In genomic region chr7:47470567-47471357, GRCh38 we compare ENCODE assay signal across 11 cellular contexts.
A peak's percentile ranks its signal among the peaks of the same experiment; 100 is the strongest.
DNase-seq lines count a peak whose midpoint lies in the region; ATAC-seq, FAIRE-seq and TF ChIP-seq lines count a peak whose summit lies in the region.
"Had no signal": no experiment of that assay in that cellular context is flagged by ENCODE, and none has a peak within 500 bp of the region (broad histone marks: within the 10 kb centered on the region; RNA-seq: fewer than 3 reads in every experiment).

No MANE protein-coding gene starts in this region.

- CTCF ChIA-PET in IMR-90 (lab: Yijun Ruan, JAX), result no interaction called here

- peak overlapping the region; percentile 30 for H2AK9ac ChIP-seq in IMR-90 (replicated peaks; ENCODE audit: low read depth, low read length, poor library complexity)

- no peak overlapping the region for H3K4me3 Mint-ChIP-seq in activated T-cell treated with anti-CD3 and anti-CD28 coated beads, Interleukin-2, amount 50 U/mL, for 4 hours

- H2AFZ ChIP-seq in IMR-90 (replicated peaks; ENCODE audit: low read length, poor library complexity), result no peak overlapping the region

- dilution Hi-C loops in IMR-90 (cut with HindIII; ENCODE audit: low sequenced_read_pairs, unreplicated experiment), result no loop called here

- H3K9me3 ChIP-seq in IMR-90 (ENCODE audit: control insufficient read depth, insufficient read depth, low read length), result no peaks in the 10 kb centered on the region
- H3K9me3 ChIP-seq in Peyer's patch, result no peaks in the 10 kb centered on the region
- no peaks in the 10 kb centered on the region for H3K9me3 ChIP-seq in subcutaneous abdominal adipose tissue (ENCODE audit: control insufficient read depth in 5 of 5, low read length in 5 of 5)
- H3K9me3 ChIP-seq: heart right ventricle had no signal

- H3K27me3 Mint-ChIP-seq in activated T-cell treated with anti-CD3 and anti-CD28 coated beads, Interleukin-2, amount 50 U/mL, for 4 hours (ENCODE audit: low read depth), result no peaks in the 10 kb centered on the region

- in situ Hi-C loops in IMR-90 (cut with MboI; ENCODE audit: low sequenced_read_pairs), result no loop called here

- TF ChIP-seq POLR2A in IMR-90 (IDR thresholded peaks at IDR 0.05; ENCODE audit: low read depth, low read length) (no peak), Peyer's patch (IDR thresholded peaks at IDR 0.05) (no peak)

- H2BK5ac ChIP-seq in IMR-90 (ENCODE audit: low read depth, low read length, poor library complexity, severe bottlenecking), result no peak overlapping the region

- peaks cover 24% of the 10 kb centered on the region for H3K9me1 ChIP-seq in IMR-90 (ENCODE audit: insufficient read depth, low read length)

- peaks cover 16% of the 10 kb centered on the region for H3K36me3 ChIP-seq in IMR-90 (ENCODE audit: control insufficient read depth, insufficient read depth, low read length)
- no peaks in the 10 kb centered on the region for H3K36me3 ChIP-seq in Peyer's patch
- H3K36me3 ChIP-seq in subcutaneous abdominal adipose tissue (ENCODE audit: control insufficient read depth in 5 of 5, insufficient read depth in 5 of 5, low read length in 5 of 5), result peaks cover 0 to 13% (median 2%) of the 10 kb centered on the region in 5 donors

- H3K4me1 ChIP-seq in IMR-90 (ENCODE audit: control insufficient read depth, insufficient read depth, low read length) (peaks cover 11% of the 10 kb centered on the region), Peyer's patch (peaks cover 3 to 45% (median 12%) of the 10 kb centered on the region in 4 donors), subcutaneous abdominal adipose tissue (ENCODE audit: control insufficient read depth in 5 of 5, insufficient read depth in 5 of 5, low read length in 5 of 5) (peaks cover 5 to 52% (median 44%) of the 10 kb centered on the region in 5 donors)

- no peaks in the 10 kb centered on the region for H3K36me3 Mint-ChIP-seq in activated T-cell treated with anti-CD3 and anti-CD28 coated beads, Interleukin-2, amount 50 U/mL, for 4 hours (ENCODE audit: insufficient read depth)

- H3K9ac ChIP-seq in IMR-90 (ENCODE audit: low read depth, low read length), result no peak overlapping the region
- H3K9ac ChIP-seq in subcutaneous abdominal adipose tissue (ENCODE audit: low read length in 5 of 5), result peak overlapping the region in 3 of 5 donors; percentile 59 to 69 (median 63)

- H3K14ac ChIP-seq in IMR-90 (replicated peaks; ENCODE audit: low read depth, low read length), result no peak overlapping the region

- H4K5ac ChIP-seq in IMR-90 (ENCODE audit: low read depth, low read length), result no peak overlapping the region

- H3K9me3 Mint-ChIP-seq in activated T-cell treated with anti-CD3 and anti-CD28 coated beads, Interleukin-2, amount 50 U/mL, for 4 hours, result no peaks in the 10 kb centered on the region

- H4K8ac ChIP-seq in IMR-90 (ENCODE audit: low read depth in 2 of 2, low read length in 2 of 2), result no peak overlapping the region

- H3K79me1 ChIP-seq in IMR-90 (ENCODE audit: low read depth in 1 of 2, low read length in 2 of 2), result peaks cover 36 to 81% of the 10 kb centered on the region in 2 experiments

- H3K27ac ChIP-seq in IMR-90 (ENCODE audit: insufficient read depth, low read length) (no peak overlapping the region), Peyer's patch (peak overlapping the region; percentile 26 to 77 (median 52)), subcutaneous abdominal adipose tissue (ENCODE audit: low read depth, low read length) (peak overlapping the region; percentile 85)

- peaks cover 55% of the 10 kb centered on the region for H4K20me1 ChIP-seq in IMR-90 (ENCODE audit: insufficient read depth, low read length)

- no peak overlapping the region for H2BK20ac ChIP-seq in IMR-90 (ENCODE audit: low read depth, low read length)

- no peak for FAIRE-seq in frontal cortex (lab: Jason Lieb, UNC)

- TF ChIP-seq CTCF in IMR-90 (conservative IDR thresholded peaks at IDR 0.05; ENCODE audit: low read depth, low read length) (no peak), Peyer's patch (IDR thresholded peaks at IDR 0.05) (peak in 1 of 6 experiments; percentile 3)

- no peak overlapping the region for H3K4ac ChIP-seq in IMR-90 (ENCODE audit: low read depth, low read length)

- H3K4me3 ChIP-seq in IMR-90 (ENCODE audit: insufficient read depth, low read depth, low read length) (no peak overlapping the region), Peyer's patch (peak overlapping the region in 1 of 4 donors; percentile 15), subcutaneous abdominal adipose tissue (ENCODE audit: low read depth in 1 of 5, low read length in 5 of 5) (no peak overlapping the region)
- H3K4me3 ChIP-seq: heart right ventricle had no signal

- no peaks in the 10 kb centered on the region for H3K4me1 Mint-ChIP-seq in activated T-cell treated with anti-CD3 and anti-CD28 coated beads, Interleukin-2, amount 50 U/mL, for 4 hours (ENCODE audit: low read depth)

- H4K91ac ChIP-seq in IMR-90 (ENCODE audit: insufficient read depth, low read depth, low read length), result no peak overlapping the region

- POLR2A ChIA-PET in IMR-90 (lab: Charles Lee; ENCODE audit: unreplicated experiment), result no interaction called here

- H2AK5ac ChIP-seq in IMR-90 (ENCODE audit: low read depth, low read length), result 0 out of 2 replicates have a peak overlapping the region, but pooled peaks have one; percentile 13

- no peak overlapping the region for H3K18ac ChIP-seq in IMR-90 (ENCODE audit: low read depth, low read length)

- no peak for TF ChIP-seq RAD21 in IMR-90 (IDR thresholded peaks at IDR 0.05; ENCODE audit: low read length)

- WGBS in IMR-90 (ENCODE audit: extremely low coverage in 2 of 2, insufficient read length in 1 of 2), 2 experiments, result 89% methylated on average over 7 of the region's 13 CpGs; no CpG with 5 or more reads in 1 of the 2 experiments

- no peak overlapping the region for H3K4me2 ChIP-seq in IMR-90 (ENCODE audit: low read depth, low read length)

- H3K56ac ChIP-seq in IMR-90 (ENCODE audit: extremely low read depth, insufficient read depth, low read length), result no peak overlapping the region

- H2BK15ac ChIP-seq in IMR-90 (ENCODE audit: low read depth, low read length), result no peak overlapping the region

- H3K27me3 ChIP-seq in IMR-90 (ENCODE audit: control insufficient read depth, insufficient read depth, low read length), result no peaks in the 10 kb centered on the region
- no peaks in the 10 kb centered on the region for H3K27me3 ChIP-seq in Peyer's patch
- no peaks in the 10 kb centered on the region for H3K27me3 ChIP-seq in subcutaneous abdominal adipose tissue (ENCODE audit: control insufficient read depth in 5 of 5, insufficient read depth in 4 of 5, low read length in 5 of 5)
- H3K27me3 ChIP-seq: heart right ventricle had no signal

- intact Hi-C loops in IMR-90 (cut with micrococcal nuclease), result no loop called here
- intact Hi-C loops in left colon (cut with DNase I, micrococcal nuclease), result no loop called here

- no peak for DNase-seq in IMR-90
- DNase-seq in Peyer's patch, result peak in 2 of 3 donors; percentile 66 to 74
- DNase-seq in left colon, result peak; percentile 52 to 69
- no peak for DNase-seq in frontal cortex (ENCODE audit: low spot score in 2 of 2)
- DNase-seq in activated T-cell treated with anti-CD3 and anti-CD28 coated beads, Interleukin-2, amount 50 U/mL, for 4 hours, result no peak
- DNase-seq: cerebellar nuclear complex, EL, heart right ventricle had no signal

- no TSS peak for BruUV-seq in IMR-90 (replicated peaks; lab: Mats Ljungman, UMichigan)

- no peak overlapping the region for H3K23ac ChIP-seq in IMR-90 (ENCODE audit: low read depth, low read length)

- no peak overlapping the region for H2BK120ac ChIP-seq in IMR-90 (ENCODE audit: low read depth, low read length)

- ATAC-seq in IMR-90 (ENCODE audit: low read depth) (no peak), left colon (peak; percentile 58), HG02981 (IDR thresholded peaks at IDR 0.05; ENCODE audit: unreplicated experiment) (no peak), GM21367 (IDR thresholded peaks at IDR 0.05; ENCODE audit: unreplicated experiment) (no peak)
- no peak for ATAC-seq in activated T-cell treated with anti-CD3 and anti-CD28 coated beads, Interleukin-2, amount 50 U/mL, for 4 hours
- ATAC-seq: heart right ventricle had no signal

TF ChIP-seq in IMR-90, 13 proteins besides CTCF, POLR2A, EP300 and RAD21:
- TF ChIP-seq CEBPB (IDR thresholded peaks at IDR 0.05; ENCODE audit: low read depth, low read length) (no peak), FOS (IDR thresholded peaks at IDR 0.05; ENCODE audit: low read depth, low read length) (no peak), RFX5 (IDR thresholded peaks at IDR 0.05; ENCODE audit: low read depth, low read length) (no peak), MXI1 (IDR thresholded peaks at IDR 0.05; ENCODE audit: borderline replicate concordance, low read depth, low read length) (no peak), SMC3 (IDR thresholded peaks at IDR 0.05; ENCODE audit: low read depth, low read length) (no peak), MAZ (IDR thresholded peaks at IDR 0.05; ENCODE audit: borderline replicate concordance, low read depth, low read length) (no peak), NFE2L2 (IDR thresholded peaks at IDR 0.05; ENCODE audit: low read depth, low read length) (no peak), USF2 (IDR thresholded peaks at IDR 0.05; ENCODE audit: low read depth, low read length) (no peak), RCOR1 (IDR thresholded peaks at IDR 0.05; ENCODE audit: insufficient replicate concordance, low read length) (no peak)

Comparison
In these comparisons a context has a peak if more than half of its experiments do, and no peak if none do; other contexts are left out.
1. DNase-seq: peak in Peyer's patch (2 of 3) and left colon (2 of 2); none in IMR-90 (single experiment), frontal cortex (0 of 2) and activated T-cell treated with anti-CD3 and anti-CD28 coated beads, Interleukin-2, amount 50 U/mL, for 4 hours (single experiment).